Comparison of ENCODE assay signal across 1 cellular context in genomic region chr12:31550590-31550989, GRCh38. TPM values are rescaled to one million over a fixed set of nuclear protein-coding genes. Genes with fewer than 3 reads are reported as not detected.
"Had no signal": no experiment of that assay in that cellular context is flagged by ENCODE, and none has a peak within 500 bp of the region (broad histone marks: within the 10 kb centered on the region; RNA-seq: fewer than 3 reads in every experiment).

No MANE protein-coding gene starts in this region.

RNA-seq across cellular contexts. Expression of gene DENND5B, which starts 40.3 kb away (rescaled TPM):
- total RNA-seq: activated CD4-positive, alpha-beta T cell treated with anti-CD3 and anti-CD28 coated beads, Interleukin-2, amount 10 ng/mL, durations not matched to agents 24 days and 14 days had no signal
